In the genomic region with DNA sequence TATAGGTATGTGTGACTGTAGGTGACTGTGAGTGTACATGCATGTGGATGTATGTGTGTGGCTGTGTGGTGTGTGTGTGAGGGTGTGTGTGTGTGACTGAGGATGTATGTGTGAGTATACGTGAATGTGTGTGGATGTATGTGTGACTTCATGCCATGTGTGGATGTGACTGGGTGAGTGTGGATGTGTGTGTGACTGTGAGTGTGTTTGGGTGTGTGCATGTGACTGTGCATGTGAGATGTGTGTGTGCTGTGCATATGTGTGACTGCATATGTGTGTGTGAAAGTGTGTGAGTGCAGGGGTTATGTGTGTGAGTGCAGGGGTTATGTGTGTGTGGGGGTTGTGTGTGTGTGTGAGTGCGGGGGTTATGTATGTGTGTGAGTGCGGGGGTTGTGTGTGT, we compare ENCODE assay signal across 1 cellular context.
TF ChIP-seq lines count a peak whose summit lies in the region.

No MANE protein-coding gene starts in this region.

TF ChIP-seq in HepG2, 621 proteins besides CTCF, POLR2A, EP300 and RAD21 (continued from another document):
- no peak for TF ChIP-seq ELF3 (CRISPR knock-in tag; IDR thresholded peaks at IDR 0.05)
- no peak for TF ChIP-seq PCBP2 (optimal IDR thresholded peaks at IDR 0.05; ENCODE audit: low read depth, low read length, poor library complexity, severe bottlenecking)
- TF ChIP-seq ZNF83 (CRISPR knock-in tag; IDR thresholded peaks at IDR 0.05; ENCODE audit: borderline replicate concordance) = no peak
- TF ChIP-seq, protein P1, sequence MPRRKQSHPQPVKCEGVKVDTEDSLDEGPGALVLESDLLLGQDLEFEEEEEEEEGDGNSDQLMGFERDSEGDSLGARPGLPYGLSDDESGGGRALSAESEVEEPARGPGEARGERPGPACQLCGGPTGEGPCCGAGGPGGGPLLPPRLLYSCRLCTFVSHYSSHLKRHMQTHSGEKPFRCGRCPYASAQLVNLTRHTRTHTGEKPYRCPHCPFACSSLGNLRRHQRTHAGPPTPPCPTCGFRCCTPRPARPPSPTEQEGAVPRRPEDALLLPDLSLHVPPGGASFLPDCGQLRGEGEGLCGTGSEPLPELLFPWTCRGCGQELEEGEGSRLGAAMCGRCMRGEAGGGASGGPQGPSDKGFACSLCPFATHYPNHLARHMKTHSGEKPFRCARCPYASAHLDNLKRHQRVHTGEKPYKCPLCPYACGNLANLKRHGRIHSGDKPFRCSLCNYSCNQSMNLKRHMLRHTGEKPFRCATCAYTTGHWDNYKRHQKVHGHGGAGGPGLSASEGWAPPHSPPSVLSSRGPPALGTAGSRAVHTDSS (CRISPR knock-in tag; conservative IDR thresholded peaks at IDR 0.05) = no peak
- TF ChIP-seq ZBTB3 (CRISPR knock-in tag; IDR thresholded peaks at IDR 0.05; ENCODE audit: borderline replicate concordance, low read depth) = no peak
- TF ChIP-seq, protein P2, sequence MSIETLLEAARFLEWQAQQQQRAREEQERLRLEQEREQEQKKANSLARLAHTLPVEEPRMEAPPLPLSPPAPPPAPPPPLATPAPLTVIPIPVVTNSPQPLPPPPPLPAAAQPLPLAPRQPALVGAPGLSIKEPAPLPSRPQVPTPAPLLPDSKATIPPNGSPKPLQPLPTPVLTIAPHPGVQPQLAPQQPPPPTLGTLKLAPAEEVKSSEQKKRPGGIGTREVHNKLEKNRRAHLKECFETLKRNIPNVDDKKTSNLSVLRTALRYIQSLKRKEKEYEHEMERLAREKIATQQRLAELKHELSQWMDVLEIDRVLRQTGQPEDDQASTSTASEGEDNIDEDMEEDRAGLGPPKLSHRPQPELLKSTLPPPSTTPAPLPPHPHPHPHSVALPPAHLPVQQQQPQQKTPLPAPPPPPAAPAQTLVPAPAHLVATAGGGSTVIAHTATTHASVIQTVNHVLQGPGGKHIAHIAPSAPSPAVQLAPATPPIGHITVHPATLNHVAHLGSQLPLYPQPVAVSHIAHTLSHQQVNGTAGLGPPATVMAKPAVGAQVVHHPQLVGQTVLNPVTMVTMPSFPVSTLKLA (IDR thresholded peaks at IDR 0.05) = peak; percentile 32; the same call in 1 of the 2 replicates
- no peak for TF ChIP-seq U2AF1 (optimal IDR thresholded peaks at IDR 0.05; ENCODE audit: low read depth, low read length)
- TF ChIP-seq SP1 (IDR thresholded peaks at IDR 0.05) = 0 out of 2 replicates have a peak, but pooled peaks have one; percentile 50
- no peak for TF ChIP-seq SP1 (CRISPR knock-in tag; IDR thresholded peaks at IDR 0.05)
- no peak for TF ChIP-seq ZNF101 (CRISPR knock-in tag; IDR thresholded peaks at IDR 0.05; ENCODE audit: borderline replicate concordance, low read depth)
- TF ChIP-seq DNMT1 (CRISPR knock-in tag; IDR thresholded peaks at IDR 0.05) = no peak
- TF ChIP-seq JUNB (CRISPR knock-in tag; IDR thresholded peaks at IDR 0.05; ENCODE audit: borderline replicate concordance) = peak; percentile 29; the same call in 1 of the 2 replicates
- TF ChIP-seq CREB1 (IDR thresholded peaks at IDR 0.05) = no peak
- TF ChIP-seq CREB1 (CRISPR knock-in tag; IDR thresholded peaks at IDR 0.05) = no peak
- TF ChIP-seq, protein P3, sequence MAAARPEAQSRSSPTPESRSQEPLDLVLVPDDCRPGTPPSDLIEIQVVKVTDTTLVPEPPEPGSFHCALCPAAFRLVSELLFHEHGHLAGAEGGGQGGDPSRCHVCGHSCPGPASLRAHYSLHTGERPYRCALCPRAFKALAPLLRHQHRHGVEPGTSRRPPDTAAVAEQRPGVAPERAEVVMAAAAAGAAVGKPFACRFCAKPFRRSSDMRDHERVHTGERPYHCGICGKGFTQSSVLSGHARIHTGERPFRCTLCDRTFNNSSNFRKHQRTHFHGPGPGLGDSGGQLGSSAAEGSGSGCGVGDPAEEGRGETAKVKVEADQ (CRISPR knock-in tag; IDR thresholded peaks at IDR 0.05; ENCODE audit: borderline replicate concordance) = no peak
- TF ChIP-seq, protein P4, sequence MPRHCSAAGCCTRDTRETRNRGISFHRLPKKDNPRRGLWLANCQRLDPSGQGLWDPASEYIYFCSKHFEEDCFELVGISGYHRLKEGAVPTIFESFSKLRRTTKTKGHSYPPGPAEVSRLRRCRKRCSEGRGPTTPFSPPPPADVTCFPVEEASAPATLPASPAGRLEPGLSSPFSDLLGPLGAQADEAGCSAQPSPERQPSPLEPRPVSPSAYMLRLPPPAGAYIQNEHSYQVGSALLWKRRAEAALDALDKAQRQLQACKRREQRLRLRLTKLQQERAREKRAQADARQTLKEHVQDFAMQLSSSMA (CRISPR knock-in tag; IDR thresholded peaks at IDR 0.05) = no peak
- TF ChIP-seq HCFC1 (IDR thresholded peaks at IDR 0.05; ENCODE audit: low read depth, low read length) = no peak
- TF ChIP-seq ATF1 (CRISPR knock-in tag; IDR thresholded peaks at IDR 0.05) = no peak
- TF ChIP-seq, protein P5, sequence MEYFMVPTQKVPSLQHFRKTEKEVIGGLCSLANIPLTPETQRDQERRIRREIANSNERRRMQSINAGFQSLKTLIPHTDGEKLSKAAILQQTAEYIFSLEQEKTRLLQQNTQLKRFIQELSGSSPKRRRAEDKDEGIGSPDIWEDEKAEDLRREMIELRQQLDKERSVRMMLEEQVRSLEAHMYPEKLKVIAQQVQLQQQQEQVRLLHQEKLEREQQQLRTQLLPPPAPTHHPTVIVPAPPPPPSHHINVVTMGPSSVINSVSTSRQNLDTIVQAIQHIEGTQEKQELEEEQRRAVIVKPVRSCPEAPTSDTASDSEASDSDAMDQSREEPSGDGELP (IDR thresholded peaks at IDR 0.05; ENCODE audit: borderline replicate concordance, low read depth) = no peak
- TF ChIP-seq, protein P6, sequence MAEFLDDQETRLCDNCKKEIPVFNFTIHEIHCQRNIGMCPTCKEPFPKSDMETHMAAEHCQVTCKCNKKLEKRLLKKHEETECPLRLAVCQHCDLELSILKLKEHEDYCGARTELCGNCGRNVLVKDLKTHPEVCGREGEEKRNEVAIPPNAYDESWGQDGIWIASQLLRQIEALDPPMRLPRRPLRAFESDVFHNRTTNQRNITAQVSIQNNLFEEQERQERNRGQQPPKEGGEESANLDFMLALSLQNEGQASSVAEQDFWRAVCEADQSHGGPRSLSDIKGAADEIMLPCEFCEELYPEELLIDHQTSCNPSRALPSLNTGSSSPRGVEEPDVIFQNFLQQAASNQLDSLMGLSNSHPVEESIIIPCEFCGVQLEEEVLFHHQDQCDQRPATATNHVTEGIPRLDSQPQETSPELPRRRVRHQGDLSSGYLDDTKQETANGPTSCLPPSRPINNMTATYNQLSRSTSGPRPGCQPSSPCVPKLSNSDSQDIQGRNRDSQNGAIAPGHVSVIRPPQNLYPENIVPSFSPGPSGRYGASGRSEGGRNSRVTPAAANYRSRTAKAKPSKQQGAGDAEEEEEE (CRISPR knock-in tag; IDR thresholded peaks at IDR 0.05; ENCODE audit: borderline replicate concordance) = no peak
- 0 out of 2 replicates have a peak, but pooled peaks have one; percentile 54 for TF ChIP-seq SOX6 (IDR thresholded peaks at IDR 0.05)
- TF ChIP-seq SOX6 (CRISPR knock-in tag; IDR thresholded peaks at IDR 0.05) = no peak
- TF ChIP-seq ZNF709 (CRISPR knock-in tag; IDR thresholded peaks at IDR 0.05) = no peak
- no peak; the same call in 1 of the 2 replicates for TF ChIP-seq NBN (conservative IDR thresholded peaks at IDR 0.05)
- TF ChIP-seq ZNF883 (CRISPR knock-in tag; IDR thresholded peaks at IDR 0.05; ENCODE audit: not compliant biosample characterization) = no peak
- TF ChIP-seq, protein P7, sequence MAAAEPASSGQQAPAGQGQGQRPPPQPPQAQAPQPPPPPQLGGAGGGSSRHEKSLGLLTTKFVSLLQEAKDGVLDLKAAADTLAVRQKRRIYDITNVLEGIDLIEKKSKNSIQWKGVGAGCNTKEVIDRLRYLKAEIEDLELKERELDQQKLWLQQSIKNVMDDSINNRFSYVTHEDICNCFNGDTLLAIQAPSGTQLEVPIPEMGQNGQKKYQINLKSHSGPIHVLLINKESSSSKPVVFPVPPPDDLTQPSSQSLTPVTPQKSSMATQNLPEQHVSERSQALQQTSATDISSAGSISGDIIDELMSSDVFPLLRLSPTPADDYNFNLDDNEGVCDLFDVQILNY (CRISPR knock-in tag; conservative IDR thresholded peaks at IDR 0.05) = no peak
- no peak for TF ChIP-seq PITX1 (CRISPR knock-in tag; IDR thresholded peaks at IDR 0.05)
- TF ChIP-seq HNRNPH1 (optimal IDR thresholded peaks at IDR 0.05; ENCODE audit: low read depth, low read length) = no peak
